12 cellular contexts compared by ENCODE assay signal in the genomic region with DNA sequence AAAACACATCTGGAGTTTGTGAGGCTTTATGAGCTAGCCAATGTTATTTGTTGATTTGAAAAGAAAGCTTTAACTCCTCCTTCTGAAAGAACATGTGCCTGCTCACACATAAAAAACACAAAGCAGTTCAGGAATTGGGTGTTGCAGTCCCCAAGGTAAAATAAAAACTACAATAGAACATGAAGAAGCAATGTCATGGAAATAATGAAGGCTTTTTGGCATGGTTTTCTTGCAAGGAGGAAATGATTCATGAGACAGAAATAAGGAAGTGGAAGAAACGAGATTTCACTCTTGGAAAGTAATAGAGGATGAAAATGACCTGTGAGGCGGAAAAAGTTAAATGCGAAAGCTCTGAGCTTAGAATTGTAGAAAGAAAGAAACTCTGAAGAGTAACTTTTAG.
A peak's percentile ranks its signal among the peaks of the same experiment; 100 is the strongest.
DNase-seq lines count a peak whose midpoint lies in the region; ATAC-seq and TF ChIP-seq lines count a peak whose summit lies in the region.
"Had no signal": no experiment of that assay in that cellular context is flagged by ENCODE, and none has a peak within 500 bp of the region (broad histone marks: within the 10 kb centered on the region; RNA-seq: fewer than 3 reads in every experiment).

No MANE protein-coding gene starts in this region.

- H3K27ac Mint-ChIP-seq in chondrocyte (ENCODE audit: unreplicated experiment) (peak overlapping the region; percentile 6), memory B cell (no peak overlapping the region)
- H3K27ac Mint-ChIP-seq: CD4-positive, alpha-beta T cell had no signal

- in situ Hi-C loops in GM13976 (cut with MboI; ENCODE audit: low sequenced_read_pairs, unreplicated experiment): no loop called here

- H3K27me3 Mint-ChIP-seq in chondrocyte (ENCODE audit: low read depth) (no peaks in the 10 kb centered on the region), memory B cell (no peaks in the 10 kb centered on the region)
- H3K27me3 Mint-ChIP-seq: CD4-positive, alpha-beta T cell had no signal

- H3K4me3 Mint-ChIP-seq in chondrocyte (ENCODE audit: unreplicated experiment) (no peak overlapping the region), memory B cell (no peak overlapping the region)
- H3K4me3 Mint-ChIP-seq: CD4-positive, alpha-beta T cell had no signal

- H3K9me3 Mint-ChIP-seq in chondrocyte (ENCODE audit: low read depth): peaks cover 22% of the 10 kb centered on the region
- H3K9me3 Mint-ChIP-seq in memory B cell: peaks cover 19% of the 10 kb centered on the region

- TF ChIP-seq CTCF in chondrocyte (IDR thresholded peaks at IDR 0.05) (no peak), GM20000 (IDR thresholded peaks at IDR 0.05; ENCODE audit: extremely low read depth, missing control alignments) (no peak), GM13976 (IDR thresholded peaks at IDR 0.05; ENCODE audit: borderline replicate concordance, control extremely low read depth, extremely low read depth, insufficient read depth, missing control alignments) (no peak)

- peak; percentile 22 for ATAC-seq in memory B cell (ENCODE audit: low read depth)
- ATAC-seq: left lobe of liver had no signal

- H3K4me1 Mint-ChIP-seq in chondrocyte (ENCODE audit: low read depth): peaks cover 11% of the 10 kb centered on the region
- peaks cover 5% of the 10 kb centered on the region for H3K4me1 Mint-ChIP-seq in memory B cell

- H3K36me3 Mint-ChIP-seq in chondrocyte (ENCODE audit: low read depth): peaks cover 11% of the 10 kb centered on the region
- peaks cover 9% of the 10 kb centered on the region for H3K36me3 Mint-ChIP-seq in memory B cell

- DNase-seq in EL (peak; percentile 27), NOMO-1 (lab: John Stamatoyannopoulos, UW; ENCODE audit: unreplicated experiment in 2 of 2) (peak; percentile 34 to 90), chondrocyte (ENCODE audit: low spot score) (no peak), memory B cell (ENCODE audit: low spot score in 2 of 2) (no peak), GM20000 (ENCODE audit: low spot score) (no peak), HK-2 (ENCODE audit: unreplicated experiment) (no peak), GM13976 (ENCODE audit: low spot score) (no peak)
- DNase-seq in activated T-cell treated with anti-CD3 and anti-CD28 coated beads, Interleukin-2, amount 50 U/mL, for 1 hour: no peak
- DNase-seq: activated CD4-positive, CD25-positive, alpha-beta regulatory T cell; activated gamma-delta T cell treated with Interleukin-2 at 50 U/mL for 16 hours; CD4-positive, alpha-beta T cell had no signal

Comparison
In these comparisons a context has a peak if more than half of its experiments do, and no peak if none do; other contexts are left out.
1. DNase-seq: peak in EL (single experiment) and NOMO-1 (2 of 2); none in chondrocyte (single experiment), memory B cell (0 of 2), GM20000 (single experiment), HK-2 (single experiment), activated T-cell treated with anti-CD3 and anti-CD28 coated beads, Interleukin-2, amount 50 U/mL, for 1 hour (single experiment) and GM13976 (single experiment).